In the genomic region with DNA sequence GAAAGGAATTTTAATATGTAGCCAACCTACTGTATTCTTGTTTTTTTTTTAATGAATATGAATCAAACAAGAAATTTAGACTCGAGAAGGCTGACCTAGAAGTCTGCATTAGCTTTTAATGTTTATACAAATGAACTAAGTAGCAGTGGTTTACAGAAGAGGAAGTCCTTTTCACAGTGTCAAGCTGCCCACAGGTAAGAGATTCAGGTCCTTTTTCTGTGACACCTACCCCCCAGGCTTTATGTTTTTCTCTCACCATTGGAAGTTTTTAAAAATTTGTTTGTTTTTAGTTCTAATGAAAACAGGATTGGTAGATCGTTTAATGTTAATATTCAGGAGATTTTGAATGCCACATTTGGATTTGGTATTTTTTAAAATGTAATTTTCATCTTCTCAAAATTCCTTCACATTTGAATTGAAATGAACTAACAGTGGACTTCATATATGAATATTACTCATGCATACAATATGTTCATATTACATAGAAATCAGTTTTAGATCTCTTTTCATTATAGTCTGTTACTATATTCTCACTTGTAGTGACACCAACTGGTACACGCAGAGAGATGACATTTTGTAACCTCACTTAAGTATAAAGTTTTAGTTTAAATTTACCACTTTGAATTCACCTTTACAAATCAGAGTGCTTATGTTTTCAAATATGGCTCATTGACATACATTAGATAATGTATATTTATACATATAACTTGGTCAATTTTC, we compare ENCODE assay signal across 8 cellular contexts. TPM values are rescaled to one million over a fixed set of nuclear protein-coding genes. Genes with fewer than 3 reads are reported as not detected.
A peak's percentile ranks its signal among the peaks of the same experiment; 100 is the strongest.
DNase-seq lines count a peak whose midpoint lies in the region; ATAC-seq lines count a peak whose summit lies in the region.

No MANE protein-coding gene starts in this region.

- peaks cover 5% of the 10 kb centered on the region for H3K9me3 Mint-ChIP-seq in activated CD4-positive, alpha-beta T cell treated with anti-CD3 and anti-CD28 coated beads, Interleukin-2, amount 10 ng/mL, durations not matched to agents 7 days and 5 days
- H3K9me3 Mint-ChIP-seq in activated CD4-positive, alpha-beta memory T cell treated with anti-CD3 and anti-CD28 coated beads, Interleukin-2, amount 10 ng/mL, durations not matched to agents 7 days and 5 days = no peaks in the 10 kb centered on the region
- H3K9me3 Mint-ChIP-seq in memory B cell = peaks cover 6% of the 10 kb centered on the region

- H3K4me1 Mint-ChIP-seq in activated CD4-positive, alpha-beta T cell treated with anti-CD3 and anti-CD28 coated beads, Interleukin-2, amount 10 ng/mL, durations not matched to agents 7 days and 5 days = peaks cover 88% of the 10 kb centered on the region
- H3K4me1 Mint-ChIP-seq in activated CD4-positive, alpha-beta memory T cell treated with anti-CD3 and anti-CD28 coated beads, Interleukin-2, amount 10 ng/mL, durations not matched to agents 7 days and 5 days = peaks cover 86% of the 10 kb centered on the region
- peaks cover 36% of the 10 kb centered on the region for H3K4me1 Mint-ChIP-seq in memory B cell

- POLR2A ChIA-PET in activated CD4-positive, alpha-beta T cell treated with anti-CD3 and anti-CD28 coated beads, Interleukin-2, amount 10 ng/mL, durations not matched to agents 7 days and 5 days (lab: Charles Lee) = interaction anchor here (0.6 to 3.0 kb wide), 7 partner anchors 9 to 1672 kb away, joined by 3 to 32 read pairs (median 3); partner anchors contain the start of gene ATF7IP
- POLR2A ChIA-PET in activated CD4-positive, alpha-beta memory T cell treated with anti-CD3 and anti-CD28 coated beads, Interleukin-2, amount 10 ng/mL, durations not matched to agents 7 days and 5 days (lab: Charles Lee) = interaction anchor here (0.7 to 5.3 kb wide), 21 partner anchors 7 to 1676 kb away, joined by 3 to 122 read pairs (median 7); partner anchors contain the start of gene ATF7IP

- ATAC-seq in HG03064 (IDR thresholded peaks at IDR 0.05; ENCODE audit: low read depth, unreplicated experiment) (peak; percentile 47), memory B cell (ENCODE audit: low read depth) (peak; percentile 77)

- peaks cover 51% of the 10 kb centered on the region for H3K36me3 Mint-ChIP-seq in activated CD4-positive, alpha-beta T cell treated with anti-CD3 and anti-CD28 coated beads, Interleukin-2, amount 10 ng/mL, durations not matched to agents 7 days and 5 days (ENCODE audit: low read depth)
- peaks cover 56% of the 10 kb centered on the region for H3K36me3 Mint-ChIP-seq in activated CD4-positive, alpha-beta memory T cell treated with anti-CD3 and anti-CD28 coated beads, Interleukin-2, amount 10 ng/mL, durations not matched to agents 7 days and 5 days (ENCODE audit: low read depth)
- H3K36me3 Mint-ChIP-seq in memory B cell = peaks cover 28% of the 10 kb centered on the region

- CTCF ChIA-PET in activated CD4-positive, alpha-beta T cell treated with anti-CD3 and anti-CD28 coated beads, Interleukin-2, amount 10 ng/mL, durations not matched to agents 7 days and 5 days (lab: Charles Lee) = interaction anchor here (0.6 to 3.0 kb wide), 10 partner anchors 10 to 142 kb away, joined by 3 to 21 read pairs (median 4); no protein-coding TSS in a partner anchor
- CTCF ChIA-PET in activated CD4-positive, alpha-beta memory T cell treated with anti-CD3 and anti-CD28 coated beads, Interleukin-2, amount 10 ng/mL, durations not matched to agents 7 days and 5 days (lab: Charles Lee) = interaction anchor here (0.7 to 4.4 kb wide), 14 partner anchors 10 to 1258 kb away, joined by 3 to 38 read pairs (median 3); partner anchors contain the start of gene ATF7IP

- H3K27ac Mint-ChIP-seq in activated CD4-positive, alpha-beta T cell treated with anti-CD3 and anti-CD28 coated beads, Interleukin-2, amount 10 ng/mL, durations not matched to agents 7 days and 5 days = peak overlapping the region; percentile 95
- peak overlapping the region; percentile 97 for H3K27ac Mint-ChIP-seq in activated CD4-positive, alpha-beta memory T cell treated with anti-CD3 and anti-CD28 coated beads, Interleukin-2, amount 10 ng/mL, durations not matched to agents 7 days and 5 days
- peak overlapping the region; percentile 87 for H3K27ac Mint-ChIP-seq in memory B cell

- DNase-seq in activated CD4-positive, alpha-beta T cell treated with anti-CD3 and anti-CD28 coated beads, Interleukin-2, amount 10 ng/mL, durations not matched to agents 7 days and 5 days = no peak
- DNase-seq in activated CD4-positive, alpha-beta T cell treated with anti-CD3 and anti-CD28 coated beads, Interleukin-2, amount 50 U/mL, for 48 hours = no peak
- DNase-seq in activated CD4-positive, alpha-beta memory T cell treated with anti-CD3 and anti-CD28 coated beads, Interleukin-2, amount 10 ng/mL, durations not matched to agents 7 days and 5 days = no peak
- DNase-seq in memory B cell (ENCODE audit: low spot score in 2 of 2) (no peak), NCI-H128 (lab: John Stamatoyannopoulos, UW; ENCODE audit: unreplicated experiment) (no peak), DMS79 (lab: John Stamatoyannopoulos, UW) (no peak)
- DNase-seq in stimulated activated CD4-positive, alpha-beta T cell treated with anti-CD3 and anti-CD28 coated beads, Interleukin-4, amount 100 ng/mL, for 24 hours = no peak

- no peaks in the 10 kb centered on the region for H3K27me3 Mint-ChIP-seq in activated CD4-positive, alpha-beta T cell treated with anti-CD3 and anti-CD28 coated beads, Interleukin-2, amount 10 ng/mL, durations not matched to agents 7 days and 5 days
- no peaks in the 10 kb centered on the region for H3K27me3 Mint-ChIP-seq in activated CD4-positive, alpha-beta memory T cell treated with anti-CD3 and anti-CD28 coated beads, Interleukin-2, amount 10 ng/mL, durations not matched to agents 7 days and 5 days
- no peaks in the 10 kb centered on the region for H3K27me3 Mint-ChIP-seq in memory B cell

- peak overlapping the region; percentile 80 for H3K4me3 Mint-ChIP-seq in activated CD4-positive, alpha-beta T cell treated with anti-CD3 and anti-CD28 coated beads, Interleukin-2, amount 10 ng/mL, durations not matched to agents 7 days and 5 days
- peak overlapping the region; percentile 75 for H3K4me3 Mint-ChIP-seq in activated CD4-positive, alpha-beta memory T cell treated with anti-CD3 and anti-CD28 coated beads, Interleukin-2, amount 10 ng/mL, durations not matched to agents 7 days and 5 days
- H3K4me3 Mint-ChIP-seq in memory B cell = peak overlapping the region; percentile 22

RNA-seq across cellular contexts. Expression of gene ATF7IP, which starts 29.7 kb away (rescaled TPM):
- 100 to 1,000 TPM in 1 of 2 experiments, 10 to 100 TPM in 1; 96.7 to 108 TPM for total RNA-seq in activated CD4-positive, alpha-beta T cell treated with anti-CD3 and anti-CD28 coated beads, Interleukin-2, amount 10 ng/mL, durations not matched to agents 7 days and 5 days
- total RNA-seq in activated CD4-positive, alpha-beta memory T cell treated with anti-CD3 and anti-CD28 coated beads, Interleukin-2, amount 10 ng/mL, durations not matched to agents 7 days and 5 days = 100 to 1,000 TPM; 129 to 134 TPM

Comparison
In these comparisons a context has a peak if more than half of its experiments do, and no peak if none do; other contexts are left out.
1. H3K4me3 Mint-ChIP-seq: peak in every context shown above with its lines; median percentile 80 in activated CD4-positive, alpha-beta T cell treated with anti-CD3 and anti-CD28 coated beads, Interleukin-2, amount 10 ng/mL, durations not matched to agents 7 days and 5 days; 75 in activated CD4-positive, alpha-beta memory T cell treated with anti-CD3 and anti-CD28 coated beads, Interleukin-2, amount 10 ng/mL, durations not matched to agents 7 days and 5 days; 22 in memory B cell.